Comparison of ENCODE assay signal across 1 cellular context in genomic region chr10:45000138-45000763, GRCh38.
TF ChIP-seq lines count a peak whose summit lies in the region.

No MANE protein-coding gene starts in this region.

TF ChIP-seq in K562, 482 proteins besides CTCF, POLR2A, EP300 and RAD21 (continued from another document):
- TF ChIP-seq REST (CRISPR knock-in tag; IDR thresholded peaks at IDR 0.05; ENCODE audit: low read depth) (0 out of 2 replicates have a peak, but pooled peaks have one; percentile 3), MLLT1 (IDR thresholded peaks at IDR 0.05) (peak in 1 of 2 experiments; percentile 73; a peak in 1 of 4 replicates), LCOR (CRISPR knock-in tag; IDR thresholded peaks at IDR 0.05) (peak; percentile 32; the same call in 1 of the 2 replicates), LEF1 (IDR thresholded peaks at IDR 0.05) (peak; percentile 38; the same call in 1 of the 2 replicates), ZNF311 (CRISPR knock-in tag; IDR thresholded peaks at IDR 0.05) (0 out of 2 replicates have a peak, but pooled peaks have one; percentile 33), NR2C1 (IDR thresholded peaks at IDR 0.05) (no peak), NR2C1 (tag; IDR thresholded peaks at IDR 0.05) (0 out of 2 replicates have a peak, but pooled peaks have one; percentile 26), ZFX (CRISPR knock-in tag; IDR thresholded peaks at IDR 0.05) (no peak), ZNF75A (CRISPR knock-in tag; IDR thresholded peaks at IDR 0.05) (no peak), SMARCA4 (IDR thresholded peaks at IDR 0.05) (0 out of 2 replicates have a peak, but pooled peaks have one; percentile 21), TRIM28 (IDR thresholded peaks at IDR 0.05) (no peak), JUN (IDR thresholded peaks at IDR 0.05; ENCODE audit: borderline replicate concordance, low read depth, low read length) (no peak), JUN (CRISPR knock-in tag; IDR thresholded peaks at IDR 0.05; ENCODE audit: borderline replicate concordance) (no peak), EZH2 (IDR thresholded peaks at IDR 0.05; ENCODE audit: borderline replicate concordance, low read depth, low read length) (no peak), ARNT (IDR thresholded peaks at IDR 0.05) (peak in 1 of 2 experiments; percentile 27; a peak in 1 of 4 replicates), TOE1 (IDR thresholded peaks at IDR 0.05; ENCODE audit: borderline replicate concordance) (0 out of 2 replicates have a peak, but pooled peaks have one; percentile 30), TOE1 (CRISPR knock-in tag; IDR thresholded peaks at IDR 0.05; ENCODE audit: borderline replicate concordance, low read depth) (no peak), NBN (IDR thresholded peaks at IDR 0.05; ENCODE audit: low read depth) (0 out of 2 replicates have a peak, but pooled peaks have one; percentile 51), BRD9 (IDR thresholded peaks at IDR 0.05; ENCODE audit: low read depth, partially characterized antibody) (peak; percentile 26), MYC (IDR thresholded peaks at IDR 0.05; ENCODE audit: low read depth, low read length) (no peak), MYC (CRISPR knock-in tag; IDR thresholded peaks at IDR 0.05; ENCODE audit: borderline replicate concordance, low read depth) (peak; percentile 28; the same call in 1 of the 2 replicates), CHD1 (IDR thresholded peaks at IDR 0.05; ENCODE audit: low read length) (no peak), CEBPB (tag; IDR thresholded peaks at IDR 0.05) (peak; percentile 60; the same call in 1 of the 2 replicates)
- TF ChIP-seq, protein P1, sequence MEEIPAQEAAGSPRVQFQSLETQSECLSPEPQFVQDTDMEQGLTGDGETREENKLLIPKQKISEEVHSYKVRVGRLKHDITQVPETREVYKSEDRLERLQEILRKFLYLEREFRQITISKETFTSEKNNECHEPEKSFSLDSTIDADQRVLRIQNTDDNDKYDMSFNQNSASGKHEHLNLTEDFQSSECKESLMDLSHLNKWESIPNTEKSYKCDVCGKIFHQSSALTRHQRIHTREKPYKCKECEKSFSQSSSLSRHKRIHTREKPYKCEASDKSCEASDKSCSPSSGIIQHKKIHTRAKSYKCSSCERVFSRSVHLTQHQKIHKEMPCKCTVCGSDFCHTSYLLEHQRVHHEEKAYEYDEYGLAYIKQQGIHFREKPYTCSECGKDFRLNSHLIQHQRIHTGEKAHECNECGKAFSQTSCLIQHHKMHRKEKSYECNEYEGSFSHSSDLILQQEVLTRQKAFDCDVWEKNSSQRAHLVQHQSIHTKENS (CRISPR knock-in tag; IDR thresholded peaks at IDR 0.05), result no peak
- TF ChIP-seq, protein P2, sequence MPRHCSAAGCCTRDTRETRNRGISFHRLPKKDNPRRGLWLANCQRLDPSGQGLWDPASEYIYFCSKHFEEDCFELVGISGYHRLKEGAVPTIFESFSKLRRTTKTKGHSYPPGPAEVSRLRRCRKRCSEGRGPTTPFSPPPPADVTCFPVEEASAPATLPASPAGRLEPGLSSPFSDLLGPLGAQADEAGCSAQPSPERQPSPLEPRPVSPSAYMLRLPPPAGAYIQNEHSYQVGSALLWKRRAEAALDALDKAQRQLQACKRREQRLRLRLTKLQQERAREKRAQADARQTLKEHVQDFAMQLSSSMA (CRISPR knock-in tag; IDR thresholded peaks at IDR 0.05), result no peak
- TF ChIP-seq, protein P3, sequence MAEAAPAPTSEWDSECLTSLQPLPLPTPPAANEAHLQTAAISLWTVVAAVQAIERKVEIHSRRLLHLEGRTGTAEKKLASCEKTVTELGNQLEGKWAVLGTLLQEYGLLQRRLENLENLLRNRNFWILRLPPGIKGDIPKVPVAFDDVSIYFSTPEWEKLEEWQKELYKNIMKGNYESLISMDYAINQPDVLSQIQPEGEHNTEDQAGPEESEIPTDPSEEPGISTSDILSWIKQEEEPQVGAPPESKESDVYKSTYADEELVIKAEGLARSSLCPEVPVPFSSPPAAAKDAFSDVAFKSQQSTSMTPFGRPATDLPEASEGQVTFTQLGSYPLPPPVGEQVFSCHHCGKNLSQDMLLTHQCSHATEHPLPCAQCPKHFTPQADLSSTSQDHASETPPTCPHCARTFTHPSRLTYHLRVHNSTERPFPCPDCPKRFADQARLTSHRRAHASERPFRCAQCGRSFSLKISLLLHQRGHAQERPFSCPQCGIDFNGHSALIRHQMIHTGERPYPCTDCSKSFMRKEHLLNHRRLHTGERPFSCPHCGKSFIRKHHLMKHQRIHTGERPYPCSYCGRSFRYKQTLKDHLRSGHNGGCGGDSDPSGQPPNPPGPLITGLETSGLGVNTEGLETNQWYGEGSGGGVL (CRISPR knock-in tag; IDR thresholded peaks at IDR 0.05), result no peak
